In the genomic region with DNA sequence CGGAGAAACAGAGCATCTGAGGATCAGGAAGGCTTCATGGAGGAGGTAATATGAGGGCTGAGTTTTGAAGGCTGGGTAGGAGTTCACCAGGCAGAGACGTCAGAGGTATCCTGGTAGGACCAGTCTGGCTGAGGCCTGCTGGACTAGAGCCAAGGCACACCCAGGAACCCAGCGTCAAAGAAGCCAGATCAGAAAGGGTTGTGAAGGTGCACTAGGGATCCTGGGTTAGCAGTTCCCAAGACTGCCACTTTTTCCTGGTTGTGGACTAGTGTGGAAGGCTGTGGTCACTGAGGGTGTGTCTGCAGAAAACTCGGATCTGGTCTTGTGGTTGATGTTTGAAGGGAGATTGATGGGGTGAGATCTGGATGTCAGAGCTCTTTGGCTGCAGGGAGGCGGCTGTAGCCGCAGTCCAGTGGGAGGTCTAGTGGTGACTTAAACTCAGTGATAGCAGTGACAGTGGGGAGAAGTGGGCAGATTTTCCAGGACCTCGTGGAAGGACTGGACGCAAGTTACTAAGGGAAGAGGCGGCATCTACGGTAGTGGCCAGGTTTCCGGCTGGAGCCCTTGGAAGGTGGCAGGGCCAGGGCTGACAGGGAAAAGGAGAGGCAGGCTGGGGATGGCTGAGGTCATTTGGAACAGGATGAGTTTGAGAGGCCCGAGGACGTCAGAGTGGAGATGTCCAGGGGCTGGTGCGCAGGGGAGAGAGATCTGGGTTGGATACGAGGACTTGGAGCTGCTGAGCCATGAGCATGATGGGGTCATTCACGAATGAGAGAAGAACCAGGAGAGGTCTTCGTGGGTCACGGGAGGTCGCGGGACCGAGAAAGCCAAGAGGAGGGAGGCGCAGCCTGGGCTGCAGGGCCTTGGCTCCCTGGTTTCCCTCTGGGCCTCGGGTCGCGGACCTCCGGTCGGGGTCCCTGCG, we compare ENCODE assay signal across 8 cellular contexts. TPM values are rescaled to one million over a fixed set of nuclear protein-coding genes. Genes with fewer than 3 reads are reported as not detected.
DNase-seq lines count a peak whose midpoint lies in the region; ATAC-seq and TF ChIP-seq lines count a peak whose summit lies in the region.

No MANE protein-coding gene starts in this region.

- TF ChIP-seq CTCF in Peyer's patch (IDR thresholded peaks at IDR 0.05) = no peak

- H3K27me3 Mint-ChIP-seq in effector memory CD8-positive, alpha-beta T cell = no peaks in the 10 kb centered on the region

- H3K36me3 Mint-ChIP-seq in effector memory CD8-positive, alpha-beta T cell (ENCODE audit: insufficient read depth) = peaks cover 93% of the 10 kb centered on the region

- peak overlapping the region; percentile 96 to 97 for H3K27ac Mint-ChIP-seq in effector memory CD8-positive, alpha-beta T cell

- peak overlapping the region; percentile 74 to 77 for H3K4me3 Mint-ChIP-seq in effector memory CD8-positive, alpha-beta T cell

- H3K4me1 ChIP-seq in Peyer's patch = peaks cover 7 to 40% (median 17%) of the 10 kb centered on the region in 4 donors
- H3K4me1 ChIP-seq in muscle layer of colon (ENCODE audit: insufficient read depth, low read length) = peaks cover 30% of the 10 kb centered on the region

- H3K9me3 ChIP-seq in Peyer's patch (no peaks in the 10 kb centered on the region), muscle layer of colon (ENCODE audit: low read length) (no peaks in the 10 kb centered on the region)

- peaks cover 42 to 44% of the 10 kb centered on the region in 2 donors for H3K4me1 Mint-ChIP-seq in effector memory CD8-positive, alpha-beta T cell (ENCODE audit: low read depth in 2 of 2)

- no peaks in the 10 kb centered on the region for H3K9me3 Mint-ChIP-seq in effector memory CD8-positive, alpha-beta T cell

- H3K27ac ChIP-seq in Peyer's patch (peak overlapping the region; percentile 86 to 93 (median 92)), muscle layer of colon (ENCODE audit: low read depth, low read length) (peak overlapping the region; percentile 98)

- DNase-seq in activated T-cell treated with anti-CD3 and anti-CD28 coated beads, Interleukin-2, amount 50 U/mL, for 1 hour = peak; percentile 47
- DNase-seq in activated T-cell treated with anti-CD3 and anti-CD28 coated beads, Interleukin-2, amount 50 U/mL, for 48 hours = no peak
- DNase-seq in Peyer's patch (peak in 2 of 3 donors; percentile 67 to 77), NCI-H187 treated with DMSO at 0.1 percent for 48 hours (lab: John Stamatoyannopoulos, UW) (no peak), anterior cingulate cortex (lab: John Stamatoyannopoulos, UW) (no peak), cerebellar nuclear complex (lab: John Stamatoyannopoulos, UW) (no peak)
- no peak for DNase-seq in effector memory CD8-positive, alpha-beta T cell

- no peaks in the 10 kb centered on the region for H3K27me3 ChIP-seq in Peyer's patch
- H3K27me3 ChIP-seq in muscle layer of colon (ENCODE audit: control insufficient read depth in 1 of 2, insufficient read depth in 2 of 2, low read length in 2 of 2) = no peaks in the 10 kb centered on the region

- no peak for ATAC-seq in effector memory CD8-positive, alpha-beta T cell (replicated peaks)

- peak overlapping the region; percentile 33 for H3K9ac ChIP-seq in muscle layer of colon (ENCODE audit: low read length)

- H3K36me3 ChIP-seq in Peyer's patch = peaks cover 0 to 52% (median 0%) of the 10 kb centered on the region in 3 donors
- peaks cover 40% of the 10 kb centered on the region for H3K36me3 ChIP-seq in muscle layer of colon (ENCODE audit: insufficient read depth, low read length)

- no peak for TF ChIP-seq POLR2A in Peyer's patch (IDR thresholded peaks at IDR 0.05)

- H3K4me3 ChIP-seq in Peyer's patch (peak overlapping the region; percentile 45 to 60 (median 57)), muscle layer of colon (ENCODE audit: low read depth in 1 of 2, low read length in 2 of 2) (peak overlapping the region; percentile 49 to 66)

RNA-seq across cellular contexts. Expression of a gene that starts 10.9 kb away (rescaled TPM):
- total RNA-seq in Peyer's patch = 10 to 100 TPM; 46.6 to 86.9 (median 59.7) TPM

RNA-seq across cellular contexts. Expression of a gene that starts 13.9 kb away (rescaled TPM):
- 10 to 100 TPM; 18.0 to 48.7 (median 24.7) TPM for total RNA-seq in Peyer's patch

RNA-seq across cellular contexts. Expression of a gene that starts 36.3 kb away (rescaled TPM):
- total RNA-seq in Peyer's patch = 100 to 1,000 TPM in 1 of 4 donors, 10 to 100 TPM in 3; 60.2 to 106 (median 81.3) TPM

RNA-seq across cellular contexts. Expression of a gene that starts 37.8 kb away (rescaled TPM):
- 100 to 1,000 TPM; 106 to 209 (median 150) TPM for total RNA-seq in Peyer's patch

RNA-seq across cellular contexts. Expression of a gene that starts 56.2 kb away (rescaled TPM):
- 1 to 10 TPM in 3 of 4 donors, not detected in 1; 1.5 to 3.5 (median 2.5) TPM for total RNA-seq in Peyer's patch

Comparison
In these comparisons a context has a peak if more than half of its experiments do, and no peak if none do; other contexts are left out.
1. DNase-seq: peak in activated T-cell treated with anti-CD3 and anti-CD28 coated beads, Interleukin-2, amount 50 U/mL, for 1 hour (single experiment) and Peyer's patch (2 of 3); none in activated T-cell treated with anti-CD3 and anti-CD28 coated beads, Interleukin-2, amount 50 U/mL, for 48 hours (0 of 2), effector memory CD8-positive, alpha-beta T cell (0 of 3), NCI-H187 treated with DMSO at 0.1 percent for 48 hours (single experiment), anterior cingulate cortex (0 of 58) and cerebellar nuclear complex (0 of 2).